Comparison of ENCODE assay signal across 8 cellular contexts in the genomic region with DNA sequence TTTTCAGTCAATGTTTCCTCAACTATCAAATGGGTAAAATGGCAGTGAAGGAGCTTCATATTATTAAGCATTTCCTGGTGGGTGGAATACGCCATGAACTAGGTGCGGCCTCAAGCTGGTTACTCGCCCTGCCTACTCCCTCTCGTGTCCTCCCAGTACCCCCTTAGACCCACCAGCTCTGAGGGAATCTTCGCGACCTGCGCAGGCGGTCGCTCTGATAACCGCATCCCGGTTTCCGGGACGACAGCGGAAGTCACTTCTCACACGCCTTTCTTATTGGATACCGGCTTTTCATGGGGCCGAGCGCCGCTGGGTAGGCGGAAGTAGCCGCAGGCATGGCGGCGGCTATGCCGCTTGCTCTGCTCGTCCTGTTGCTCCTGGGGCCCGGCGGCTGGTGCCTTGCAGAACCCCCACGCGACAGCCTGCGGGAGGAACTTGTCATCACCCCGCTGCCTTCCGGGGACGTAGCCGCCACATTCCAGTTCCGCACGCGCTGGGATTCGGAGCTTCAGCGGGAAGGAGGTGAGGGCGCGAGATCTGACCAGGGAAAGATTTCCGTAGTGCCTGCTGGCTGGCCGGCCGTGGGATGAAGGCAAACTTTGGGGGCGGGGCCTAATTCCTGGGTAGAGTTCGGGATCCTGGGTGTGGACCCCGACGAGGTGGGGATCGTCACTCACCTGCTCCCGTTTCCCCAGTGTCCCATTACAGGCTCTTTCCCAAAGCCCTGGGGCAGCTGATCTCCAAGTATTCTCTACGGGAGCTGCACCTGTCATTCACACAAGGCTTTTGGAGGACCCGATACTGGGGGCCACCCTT. TPM values are rescaled to one million over a fixed set of nuclear protein-coding genes. Genes with fewer than 3 reads are reported as not detected.
DNase-seq lines count a peak whose midpoint lies in the region; ATAC-seq and TF ChIP-seq lines count a peak whose summit lies in the region.

A gene (plus strand): TSS at position 320 of the 816 bp plus-strand sequence. CDS start 16 bp downstream, at position 336.

- intact Hi-C loops in cardiac septum (cut with DNase I), result no loop called here
- intact Hi-C loops in posterior cingulate gyrus (cut with DNase I), result no loop called here
- intact Hi-C loops in transverse colon (cut with DNase I; ENCODE audit: low total_unique reads), result no loop called here

- H3K4me3 ChIP-seq in GM12865 (ENCODE audit: low read depth, low read length) (peak within 1 kb of the TSS; percentile 99), transverse colon (peak within 1 kb of the TSS; percentile 53 to 94 (median 87))

- peaks cover 0 to 11% (median 5%) of the 10 kb centered on the region in 4 donors for H3K36me3 ChIP-seq in transverse colon

- H3K27ac Mint-ChIP-seq in activated naive CD8-positive, alpha-beta T cell treated with anti-CD3 and anti-CD28 coated beads, Interleukin-2, amount 50 U/mL, for 24 hours, result peak within 1 kb of the TSS; percentile 93

- in situ Hi-C loops in transverse colon (cut with MboI; ENCODE audit: low pct_ligation_motif_present in 1 of 4, low pct_unique_long_range_greater_than_20kb in 1 of 4, low sequenced_read_pairs in 3 of 4), result loop anchor here in 1 of 4 donors (5.0 kb wide), 1 partner anchor 49 kb away; no protein-coding TSS in a partner anchor

- H3K9me3 Mint-ChIP-seq in activated naive CD8-positive, alpha-beta T cell treated with anti-CD3 and anti-CD28 coated beads, Interleukin-2, amount 50 U/mL, for 24 hours, result no peaks in the 10 kb centered on the region

- H3K27ac ChIP-seq in transverse colon, result peak within 1 kb of the TSS; percentile 80 to 93 (median 88)

- ATAC-seq in HG02678 (IDR thresholded peaks at IDR 0.05; ENCODE audit: unreplicated experiment), result peak; percentile 79
- ATAC-seq in activated naive CD8-positive, alpha-beta T cell treated with anti-CD3 and anti-CD28 coated beads, Interleukin-2, amount 50 U/mL, for 24 hours, result peak; percentile 83

- 0 to 1% methylated on average over 1 to 46 of the region's 52 CpGs for WGBS in transverse colon (ENCODE audit: low coverage in 1 of 2), 2 donors

- H3K36me3 Mint-ChIP-seq in activated naive CD8-positive, alpha-beta T cell treated with anti-CD3 and anti-CD28 coated beads, Interleukin-2, amount 50 U/mL, for 24 hours (ENCODE audit: low read depth), result peaks cover 23% of the 10 kb centered on the region

- peak within 1 kb of the TSS; percentile 89 for H3K4me3 Mint-ChIP-seq in activated naive CD8-positive, alpha-beta T cell treated with anti-CD3 and anti-CD28 coated beads, Interleukin-2, amount 50 U/mL, for 24 hours

- TF ChIP-seq EP300 in transverse colon (IDR thresholded peaks at IDR 0.05; ENCODE audit: low read depth), result no peak

- no peaks in the 10 kb centered on the region for H3K27me3 ChIP-seq in transverse colon

- peak; percentile 91 for DNase-seq in GM12865 (ENCODE audit: low read depth)
- peak; percentile 81 to 94 (median 87) for DNase-seq in NCI-H1417 (lab: John Stamatoyannopoulos, UW)
- DNase-seq in T follicular helper cell (ENCODE audit: low read depth), result peak; percentile 88
- peak; percentile 89 for DNase-seq in activated naive CD8-positive, alpha-beta T cell treated with anti-CD3 and anti-CD28 coated beads, Interleukin-2, amount 50 U/mL, for 24 hours
- DNase-seq in cardiac septum (ENCODE audit: low spot score), result peak; percentile 95
- peak; percentile 84 to 98 (median 93) for DNase-seq in posterior cingulate gyrus
- peak; percentile 90 for DNase-seq in transverse colon

- H3K27me3 Mint-ChIP-seq in activated naive CD8-positive, alpha-beta T cell treated with anti-CD3 and anti-CD28 coated beads, Interleukin-2, amount 50 U/mL, for 24 hours, result no peaks in the 10 kb centered on the region

- H3K4me1 Mint-ChIP-seq in activated naive CD8-positive, alpha-beta T cell treated with anti-CD3 and anti-CD28 coated beads, Interleukin-2, amount 50 U/mL, for 24 hours, result peaks cover 55% of the 10 kb centered on the region

- H3K9me3 ChIP-seq in transverse colon, result no peaks in the 10 kb centered on the region

- no peak for TF ChIP-seq CTCF in GM12865 (IDR thresholded peaks at IDR 0.05; ENCODE audit: insufficient read depth, low read depth, low read length, missing control alignments)
- peak in 1 of 5 experiments; percentile 9 for TF ChIP-seq CTCF in transverse colon (IDR thresholded peaks at IDR 0.05)

- peaks cover 28 to 64% (median 50%) of the 10 kb centered on the region in 4 donors for H3K4me1 ChIP-seq in transverse colon

- TF ChIP-seq POLR2A in transverse colon (IDR thresholded peaks at IDR 0.05), result peak; percentile 97

RNA-seq across cellular contexts. Expression of the gene that starts here (rescaled TPM):
- 139 TPM for total RNA-seq in cardiac septum
- 100 to 1,000 TPM in 2 of 4 donors, 10 to 100 TPM in 2; 88.3 to 321 (median 108) TPM for total RNA-seq in transverse colon

Comparison
In these comparisons a context has a peak if more than half of its experiments do, and no peak if none do; other contexts are left out.
1. Peak in every context shown above with its lines: DNase-seq, ATAC-seq, H3K4me3 ChIP-seq and H3K27ac ChIP-seq.